Comparison of ENCODE assay signal across 9 cellular contexts in the genomic region with DNA sequence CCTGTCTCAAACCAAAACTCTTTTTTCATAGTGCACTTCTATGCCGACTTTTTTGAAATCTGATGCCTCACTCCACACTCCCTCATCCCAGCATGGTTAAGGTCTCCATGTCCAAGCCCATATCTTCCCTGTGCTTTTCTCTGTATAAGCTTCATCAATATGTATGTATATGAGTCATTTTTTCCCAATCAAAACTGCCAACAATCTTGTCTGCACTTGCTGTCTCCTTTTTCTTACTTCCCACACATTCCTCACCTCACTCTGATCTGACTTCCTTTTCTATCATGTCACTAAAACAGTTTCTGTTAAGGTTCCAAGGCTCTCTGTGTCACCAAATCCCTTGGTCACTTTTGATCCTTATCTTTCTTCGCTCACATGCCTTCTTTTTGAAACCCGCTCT.
"Had no signal": no experiment of that assay in that cellular context is flagged by ENCODE, and none has a peak within 500 bp of the region (broad histone marks: within the 10 kb centered on the region; RNA-seq: fewer than 3 reads in every experiment).

No MANE protein-coding gene starts in this region.

- H3K9me3 ChIP-seq: HAP-1 had no signal

- H3K9ac ChIP-seq: GM23248 had no signal

- FAIRE-seq: HepG2 had no signal

- H3K4me3 Mint-ChIP-seq: HFFc6, IgD-negative memory B cell had no signal

- H3K27ac ChIP-seq: GM23248, HL-60 had no signal

- H2AFZ ChIP-seq: GM23248 had no signal

- H3K4me1 Mint-ChIP-seq: IgD-negative memory B cell had no signal

- H3K4me3 ChIP-seq: GM23248, HAP-1 had no signal

- H3K4me1 ChIP-seq: HAP-1 had no signal

- H3K36me3 ChIP-seq: HAP-1 had no signal

- H3K36me3 Mint-ChIP-seq: IgD-negative memory B cell had no signal

- DNase-seq: GM23248, GOT3, H7, HFFc6 had no signal

- H3K9me3 Mint-ChIP-seq: HFFc6, IgD-negative memory B cell had no signal

- ATAC-seq: HCT116, HepG2 had no signal

- H3K27ac Mint-ChIP-seq: HFFc6, IgD-negative memory B cell had no signal
